ENCODE assay signal across 11 cellular contexts in genomic region chr5:111628901-111629300, GRCh38.
"Had no signal": no experiment of that assay in that cellular context is flagged by ENCODE, and none has a peak within 500 bp of the region (broad histone marks: within the 10 kb centered on the region; RNA-seq: fewer than 3 reads in every experiment).

No MANE protein-coding gene starts in this region.

- H3K4me3 ChIP-seq: left lung, pancreas, skin epidermis, thyroid gland had no signal

- DNase-seq: activated CD4-positive, alpha-beta T cell treated with anti-CD3 and anti-CD28 coated beads for 4 hours; activated CD8-positive, alpha-beta memory T cell treated with anti-CD3 and anti-CD28 coated beads, Interleukin-2, amount 50 U/mL, for 48 hours; activated CD8-positive, alpha-beta T cell treated with anti-CD3 and anti-CD28 coated beads for 36 hours; caudate nucleus; effector memory CD4-positive, alpha-beta T cell; left lung; pancreas; stimulated activated CD4-positive, alpha-beta T cell treated with anti-CD3 and anti-CD28 coated beads, Interleukin-4, amount 100 ng/mL, for 4 hours; T-helper 9 cell; thyroid gland had no signal

- H3K27me3 ChIP-seq: left lung, pancreas, thyroid gland had no signal

- H3K9me3 ChIP-seq: left lung, pancreas, thyroid gland had no signal

- H3K36me3 ChIP-seq: left lung, pancreas, thyroid gland had no signal

- H3K4me1 ChIP-seq: left lung, thyroid gland had no signal

- H3K27ac ChIP-seq: left lung, pancreas, skin epidermis, thyroid gland had no signal
